Comparison of ENCODE assay signal across 10 cellular contexts in the genomic region with DNA sequence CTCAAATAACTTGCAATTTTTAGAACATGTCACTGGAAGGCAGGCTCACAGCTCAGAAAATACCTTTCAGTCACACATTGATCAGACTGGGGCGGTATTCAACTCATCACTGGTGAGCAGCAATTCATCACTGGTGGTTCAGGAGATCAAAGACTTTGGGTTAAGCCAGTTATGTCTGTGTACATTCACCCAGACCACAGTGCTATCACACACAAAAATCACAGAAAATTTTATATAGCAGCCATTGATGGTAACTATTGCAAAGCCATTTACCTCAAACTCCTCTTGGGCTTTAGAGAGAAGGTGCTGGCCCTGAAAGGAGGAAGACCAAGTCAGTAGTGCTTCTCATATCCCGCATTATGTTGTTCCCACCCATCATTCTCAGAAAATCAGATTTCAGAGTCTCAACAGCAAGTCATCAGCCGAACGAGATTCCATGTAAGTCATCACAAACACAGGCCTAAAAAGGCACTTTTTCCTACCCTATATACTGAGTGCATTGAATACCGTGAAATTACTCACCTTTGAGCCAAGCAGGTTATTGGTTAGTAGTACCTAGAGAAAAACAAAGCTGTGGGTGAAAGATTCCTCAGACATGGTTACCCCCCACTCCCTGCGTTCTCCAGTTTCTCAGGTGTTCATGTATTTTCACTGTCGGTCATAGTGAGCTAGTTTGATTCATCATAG. TPM values are rescaled to one million over a fixed set of nuclear protein-coding genes. Genes with fewer than 3 reads are reported as not detected.
A peak's percentile ranks its signal among the peaks of the same experiment; 100 is the strongest.
DNase-seq lines count a peak whose midpoint lies in the region; ATAC-seq and TF ChIP-seq lines count a peak whose summit lies in the region.
"Had no signal": no experiment of that assay in that cellular context is flagged by ENCODE, and none has a peak within 500 bp of the region (broad histone marks: within the 10 kb centered on the region; RNA-seq: fewer than 3 reads in every experiment).

No MANE protein-coding gene starts in this region.

- peaks cover 76% of the 10 kb centered on the region for H3K36me3 Mint-ChIP-seq in activated T-cell treated with anti-CD3 and anti-CD28 coated beads, Interleukin-2, amount 50 U/mL, for 24 hours (ENCODE audit: low read depth)
- peaks cover 58% of the 10 kb centered on the region for H3K36me3 Mint-ChIP-seq in T-helper 2 cell treated with Interferon-gamma antibody and Interleukin-4, amounts not matched to agents 5 μg/mL and 100 μg/mL, for 36 hours (ENCODE audit: low read depth)

- no peak for DNase-seq in activated T-cell treated with anti-CD3 and anti-CD28 coated beads, Interleukin-2, amount 50 U/mL, for 24 hours
- DNase-seq in activated T-cell treated with anti-CD3 and anti-CD28 coated beads for 4 hours, result no peak
- no peak for DNase-seq in T-helper 2 cell treated with Interferon-gamma antibody and Interleukin-4, amounts not matched to agents 5 μg/mL and 100 μg/mL, for 36 hours (ENCODE audit: low spot score)
- DNase-seq in fibroblast of lung (ENCODE audit: low read depth in 2 of 2), result no peak
- no peak for DNase-seq in smooth muscle cell (lab: John Stamatoyannopoulos, UW; ENCODE audit: unreplicated experiment)
- DNase-seq in omental fat pad (ENCODE audit: low spot score), result no peak

- peaks cover 12% of the 10 kb centered on the region for H3K36me3 ChIP-seq in fibroblast of lung (ENCODE audit: control insufficient read depth, insufficient read depth, low read length)
- H3K36me3 ChIP-seq in smooth muscle cell (ENCODE audit: low read depth), result peaks cover 16% of the 10 kb centered on the region

- H3F3A ChIP-seq in smooth muscle cell (ENCODE audit: low read depth), result peaks cover 56% of the 10 kb centered on the region

- H3K27me3 ChIP-seq in fibroblast of lung (ENCODE audit: control insufficient read depth, insufficient read depth, low read length), result no peaks in the 10 kb centered on the region
- H3K27me3 ChIP-seq in smooth muscle cell (ENCODE audit: low read depth), result no peaks in the 10 kb centered on the region

- H4K20me1 ChIP-seq in fibroblast of lung (ENCODE audit: control insufficient read depth, extremely low read depth, insufficient read depth, low read length) (no peaks in the 10 kb centered on the region), smooth muscle cell (ENCODE audit: low read depth) (peaks cover 41% of the 10 kb centered on the region)

- WGBS in smooth muscle cell (ENCODE audit: low lambda C conversion rate), result 48% methylated on average over 7 of the region's 7 CpGs

- H3K27ac ChIP-seq in fibroblast of lung (ENCODE audit: insufficient read depth, low read length) (no peak overlapping the region), smooth muscle cell (ENCODE audit: low read depth) (peak overlapping the region; percentile 51)

- H2AFZ ChIP-seq in fibroblast of lung (ENCODE audit: low read length) (no peak overlapping the region), smooth muscle cell (ENCODE audit: low read depth) (no peak overlapping the region)

- ATAC-seq in GM18502 (IDR thresholded peaks at IDR 0.05; ENCODE audit: poor library complexity, unreplicated experiment), result no peak
- no peak for ATAC-seq in GM19324 (IDR thresholded peaks at IDR 0.05; ENCODE audit: low FRiP score, unreplicated experiment)
- ATAC-seq in omental fat pad (ENCODE audit: low FRiP score), result no peak

- peak overlapping the region; percentile 64 to 97 (median 86) for H3K4me3 ChIP-seq in fibroblast of lung (replicated peaks in 1 of 4; ENCODE audit: control extremely low read depth in 1 of 4, insufficient read depth in 1 of 4, low read depth in 3 of 4, low read length in 4 of 4)
- H3K4me3 ChIP-seq in smooth muscle cell, result peak overlapping the region; percentile 73

- H3K79me2 ChIP-seq in fibroblast of lung (ENCODE audit: control insufficient read depth, insufficient read depth, low read length) (peaks cover 34% of the 10 kb centered on the region), smooth muscle cell (ENCODE audit: low read depth) (peaks cover 30% of the 10 kb centered on the region)

- peak overlapping the region; percentile 99 for H3K4me3 Mint-ChIP-seq in activated T-cell treated with anti-CD3 and anti-CD28 coated beads, Interleukin-2, amount 50 U/mL, for 24 hours
- H3K4me3 Mint-ChIP-seq in T-helper 2 cell treated with Interferon-gamma antibody and Interleukin-4, amounts not matched to agents 5 μg/mL and 100 μg/mL, for 36 hours, result peak overlapping the region; percentile 99

- peak overlapping the region; percentile 99 for H3K27ac Mint-ChIP-seq in activated T-cell treated with anti-CD3 and anti-CD28 coated beads, Interleukin-2, amount 50 U/mL, for 24 hours
- H3K27ac Mint-ChIP-seq in T-helper 2 cell treated with Interferon-gamma antibody and Interleukin-4, amounts not matched to agents 5 μg/mL and 100 μg/mL, for 36 hours, result peak overlapping the region; percentile 99

- H3K4me1 ChIP-seq in fibroblast of lung (ENCODE audit: control insufficient read depth, extremely low read depth, insufficient read depth, low read length) (peaks cover 12% of the 10 kb centered on the region), smooth muscle cell (ENCODE audit: low read depth) (peaks cover 39% of the 10 kb centered on the region)

- H3K4me2 ChIP-seq in fibroblast of lung (ENCODE audit: extremely low read depth, insufficient read depth, low read length) (peak overlapping the region; percentile 99), smooth muscle cell (peak overlapping the region; percentile 88)

- H3K9ac ChIP-seq in fibroblast of lung (ENCODE audit: insufficient read depth, low read length) (no peak overlapping the region), smooth muscle cell (ENCODE audit: low read depth) (peak overlapping the region; percentile 75)

- peaks cover 48% of the 10 kb centered on the region for H3K4me1 Mint-ChIP-seq in activated T-cell treated with anti-CD3 and anti-CD28 coated beads, Interleukin-2, amount 50 U/mL, for 24 hours (ENCODE audit: low read depth)
- H3K4me1 Mint-ChIP-seq in T-helper 2 cell treated with Interferon-gamma antibody and Interleukin-4, amounts not matched to agents 5 μg/mL and 100 μg/mL, for 36 hours (ENCODE audit: low read depth), result peaks cover 46% of the 10 kb centered on the region

- no peak for TF ChIP-seq CTCF in fibroblast of lung (conservative IDR thresholded peaks at IDR 0.05 in 1 of 2, IDR thresholded peaks at IDR 0.05 in 1 of 2; ENCODE audit: low read depth in 1 of 2, low read length in 2 of 2)
- no peak for TF ChIP-seq CTCF in smooth muscle cell (IDR thresholded peaks at IDR 0.05; ENCODE audit: borderline replicate concordance, insufficient read depth, poor library complexity, severe bottlenecking)
- TF ChIP-seq CTCF in omental fat pad (IDR thresholded peaks at IDR 0.05), result no peak

- H3K9me3 Mint-ChIP-seq in activated T-cell treated with anti-CD3 and anti-CD28 coated beads, Interleukin-2, amount 50 U/mL, for 24 hours, result no peaks in the 10 kb centered on the region
- H3K9me3 Mint-ChIP-seq in T-helper 2 cell treated with Interferon-gamma antibody and Interleukin-4, amounts not matched to agents 5 μg/mL and 100 μg/mL, for 36 hours, result no peaks in the 10 kb centered on the region

- H3K27me3 Mint-ChIP-seq in activated T-cell treated with anti-CD3 and anti-CD28 coated beads, Interleukin-2, amount 50 U/mL, for 24 hours, result peaks cover 4% of the 10 kb centered on the region
- no peaks in the 10 kb centered on the region for H3K27me3 Mint-ChIP-seq in T-helper 2 cell treated with Interferon-gamma antibody and Interleukin-4, amounts not matched to agents 5 μg/mL and 100 μg/mL, for 36 hours (ENCODE audit: low read depth)

- H3K9me3 ChIP-seq in fibroblast of lung (ENCODE audit: control insufficient read depth, insufficient read depth, low read depth, low read length), result no peaks in the 10 kb centered on the region
- H3K9me3 ChIP-seq in smooth muscle cell (replicated peaks; ENCODE audit: low read depth), result no peaks in the 10 kb centered on the region

RNA-seq across cellular contexts. Expression of a gene that starts 14.0 kb away (rescaled TPM):
- total RNA-seq in fibroblast of lung, result 85.3 and 86.9 TPM in 2 replicates
- 14.8 and 24.0 TPM in 2 replicates for polyA plus RNA-seq in fibroblast of lung
- polyA plus RNA-seq in fibroblast of lung (2012), result 22.8 and 36.2 TPM in 2 replicates
- 31.6 and 48.3 TPM in 2 replicates for polyA minus RNA-seq in fibroblast of lung (ENCODE audit: low replicate concordance)
- total RNA-seq in smooth muscle cell, result 19.3 and 36.6 TPM in 2 replicates
- polyA plus RNA-seq in smooth muscle cell, result 41.3 and 46.1 TPM in 2 replicates
- total RNA-seq in omental fat pad, result 100 to 1,000 TPM in 1 of 4 donors, 10 to 100 TPM in 3; 32.3 to 138 (median 40.8) TPM

RNA-seq across cellular contexts. Expression of a gene that starts 20.8 kb away (rescaled TPM):
- not detected in 2 replicates for total RNA-seq in fibroblast of lung
- not detected in 2 replicates for polyA plus RNA-seq in fibroblast of lung
- polyA plus RNA-seq in fibroblast of lung (2012), result 0.35 TPM in 1 of 2 replicates, not detected in the other
- polyA minus RNA-seq in fibroblast of lung (ENCODE audit: low replicate concordance), result not detected in 2 replicates
- total RNA-seq in smooth muscle cell, result not detected in 2 replicates
- polyA plus RNA-seq in smooth muscle cell, result 1.4 and 3.1 TPM in 2 replicates
- not detected for total RNA-seq in omental fat pad
- total RNA-seq: lung, urinary bladder had no signal
- polyA plus RNA-seq: lung, urinary bladder had no signal

RNA-seq across cellular contexts. Expression of a gene that starts 21.6 kb away (rescaled TPM):
- total RNA-seq in fibroblast of lung (40.3 and 44.9 TPM in 2 replicates), smooth muscle cell (44.6 and 52.6 TPM in 2 replicates), omental fat pad (10 to 100 TPM; 32.2 to 43.1 (median 37.4) TPM)
- polyA plus RNA-seq in fibroblast of lung (48.7 and 48.9 TPM in 2 replicates), smooth muscle cell (67.9 and 69.0 TPM in 2 replicates)
- 43.4 and 45.8 TPM in 2 replicates for polyA plus RNA-seq in fibroblast of lung (2012)
- polyA minus RNA-seq in fibroblast of lung (ENCODE audit: low replicate concordance), result 39.7 and 53.2 TPM in 2 replicates

RNA-seq across cellular contexts. Expression of a gene that starts 27.3 kb away (rescaled TPM):
- total RNA-seq in fibroblast of lung, result 344 and 441 TPM in 2 replicates
- 91.2 and 132 TPM in 2 replicates for polyA plus RNA-seq in fibroblast of lung
- polyA plus RNA-seq in fibroblast of lung (2012), result 76.2 and 115 TPM in 2 replicates
- 118 and 198 TPM in 2 replicates for polyA minus RNA-seq in fibroblast of lung (ENCODE audit: low replicate concordance)
- total RNA-seq in smooth muscle cell, result 181 and 248 TPM in 2 replicates
- 179 and 291 TPM in 2 replicates for polyA plus RNA-seq in smooth muscle cell
- total RNA-seq in omental fat pad, result 100 to 1,000 TPM; 110 to 239 (median 191) TPM

RNA-seq across cellular contexts. Expression of a gene that starts 48.2 kb away (rescaled TPM):
- total RNA-seq in fibroblast of lung (14.9 and 17.2 TPM in 2 replicates), smooth muscle cell (33.4 and 35.4 TPM in 2 replicates), omental fat pad (100 to 1,000 TPM in 1 of 4 donors, 10 to 100 TPM in 3; 51.9 to 101 (median 78.3) TPM)
- polyA plus RNA-seq in fibroblast of lung (27.8 and 43.7 TPM in 2 replicates), smooth muscle cell (46.5 and 78.8 TPM in 2 replicates)
- 32.3 and 43.7 TPM in 2 replicates for polyA plus RNA-seq in fibroblast of lung (2012)
- 104 and 111 TPM in 2 replicates for polyA minus RNA-seq in fibroblast of lung (ENCODE audit: low replicate concordance)
